In the genomic region with DNA sequence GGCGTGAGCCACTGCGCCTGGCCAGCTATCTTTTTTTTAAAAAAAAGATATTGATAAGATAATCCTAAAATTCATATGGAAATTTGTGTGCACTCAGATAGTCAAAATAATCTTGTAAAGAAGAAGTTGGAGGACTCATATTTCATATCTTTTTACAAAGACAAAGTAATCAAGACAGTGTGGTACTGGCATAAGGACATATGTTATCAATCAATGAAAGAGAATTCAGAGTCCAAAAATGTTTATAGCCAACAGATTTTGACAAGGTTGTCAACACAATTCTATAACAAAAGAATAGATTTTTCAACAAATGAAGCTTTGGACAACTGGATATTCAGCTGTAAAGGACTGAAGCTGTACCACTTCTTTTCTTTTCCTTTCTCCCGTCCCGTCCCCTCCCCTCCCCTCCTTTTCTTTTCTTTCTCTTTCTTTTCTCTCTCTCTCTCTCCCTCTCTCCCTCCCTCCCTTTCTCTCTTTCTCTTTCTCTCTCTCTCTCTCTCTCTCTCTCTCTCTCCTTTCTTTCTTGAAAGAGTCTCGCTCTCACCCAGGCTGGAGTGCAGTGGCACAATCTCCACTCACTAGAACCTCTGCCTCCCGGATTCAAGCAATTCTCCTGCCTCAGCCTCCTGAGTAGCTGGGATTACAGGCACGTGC, we compare ENCODE assay signal across 2 cellular contexts.
TF ChIP-seq lines count a peak whose summit lies in the region.

No MANE protein-coding gene starts in this region.

TF ChIP-seq in HEK293, 187 proteins besides CTCF, POLR2A, EP300 and RAD21 (continued from another document and continues in another):
- TF ChIP-seq, protein P1, sequence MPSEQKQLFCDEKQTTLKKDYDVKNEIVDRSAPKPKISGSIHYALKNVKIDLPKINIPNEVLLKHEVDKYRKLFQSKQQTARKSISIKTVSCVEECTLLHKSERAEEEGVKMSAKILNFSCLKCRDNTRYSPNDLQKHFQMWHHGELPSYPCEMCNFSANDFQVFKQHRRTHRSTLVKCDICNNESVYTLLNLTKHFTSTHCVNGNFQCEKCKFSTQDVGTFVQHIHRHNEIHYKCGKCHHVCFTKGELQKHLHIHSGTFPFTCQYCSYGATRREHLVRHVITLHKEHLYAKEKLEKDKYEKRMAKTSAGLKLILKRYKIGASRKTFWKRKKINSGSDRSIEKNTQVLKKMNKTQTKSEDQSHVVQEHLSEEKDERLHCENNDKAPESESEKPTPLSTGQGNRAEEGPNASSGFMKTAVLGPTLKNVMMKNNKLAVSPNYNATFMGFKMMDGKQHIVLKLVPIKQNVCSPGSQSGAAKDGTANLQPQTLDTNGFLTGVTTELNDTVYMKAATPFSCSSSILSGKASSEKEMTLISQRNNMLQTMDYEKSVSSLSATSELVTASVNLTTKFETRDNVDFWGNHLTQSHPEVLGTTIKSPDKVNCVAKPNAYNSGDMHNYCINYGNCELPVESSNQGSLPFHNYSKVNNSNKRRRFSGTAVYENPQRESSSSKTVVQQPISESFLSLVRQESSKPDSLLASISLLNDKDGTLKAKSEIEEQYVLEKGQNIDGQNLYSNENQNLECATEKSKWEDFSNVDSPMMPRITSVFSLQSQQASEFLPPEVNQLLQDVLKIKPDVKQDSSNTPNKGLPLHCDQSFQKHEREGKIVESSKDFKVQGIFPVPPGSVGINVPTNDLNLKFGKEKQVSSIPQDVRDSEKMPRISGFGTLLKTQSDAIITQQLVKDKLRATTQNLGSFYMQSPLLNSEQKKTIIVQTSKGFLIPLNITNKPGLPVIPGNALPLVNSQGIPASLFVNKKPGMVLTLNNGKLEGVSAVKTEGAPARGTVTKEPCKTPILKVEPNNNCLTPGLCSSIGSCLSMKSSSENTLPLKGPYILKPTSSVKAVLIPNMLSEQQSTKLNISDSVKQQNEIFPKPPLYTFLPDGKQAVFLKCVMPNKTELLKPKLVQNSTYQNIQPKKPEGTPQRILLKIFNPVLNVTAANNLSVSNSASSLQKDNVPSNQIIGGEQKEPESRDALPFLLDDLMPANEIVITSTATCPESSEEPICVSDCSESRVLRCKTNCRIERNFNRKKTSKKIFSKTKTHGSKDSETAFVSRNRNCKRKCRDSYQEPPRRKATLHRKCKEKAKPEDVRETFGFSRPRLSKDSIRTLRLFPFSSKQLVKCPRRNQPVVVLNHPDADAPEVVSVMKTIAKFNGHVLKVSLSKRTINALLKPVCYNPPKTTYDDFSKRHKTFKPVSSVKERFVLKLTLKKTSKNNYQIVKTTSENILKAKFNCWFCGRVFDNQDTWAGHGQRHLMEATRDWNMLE (tag by site-specific recombination; conservative IDR thresholded peaks at IDR 0.05; ENCODE audit: low read depth) = no peak
- no peak for TF ChIP-seq ZNF558 (tag by site-specific recombination; IDR thresholded peaks at IDR 0.05)
- TF ChIP-seq ZNF24 (tag by site-specific recombination; IDR thresholded peaks at IDR 0.05) = no peak
- TF ChIP-seq KLF8 (tag by site-specific recombination; IDR thresholded peaks at IDR 0.05) = no peak
- TF ChIP-seq ZNF585B (tag by site-specific recombination; IDR thresholded peaks at IDR 0.05) = no peak
- TF ChIP-seq ZNF596 (tag by site-specific recombination; IDR thresholded peaks at IDR 0.05) = peak; percentile 85
- no peak for TF ChIP-seq KLF7 (tag by site-specific recombination; IDR thresholded peaks at IDR 0.05; ENCODE audit: borderline replicate concordance)
- TF ChIP-seq ZNF768 (tag by site-specific recombination; IDR thresholded peaks at IDR 0.05) = no peak
- TF ChIP-seq SETDB1 (IDR thresholded peaks at IDR 0.05; ENCODE audit: insufficient read length, low read length) = no peak
- TF ChIP-seq RBAK (tag by site-specific recombination; IDR thresholded peaks at IDR 0.05) = no peak
- TF ChIP-seq ZBTB1 (tag by site-specific recombination; IDR thresholded peaks at IDR 0.05) = no peak
- TF ChIP-seq, protein P2, sequence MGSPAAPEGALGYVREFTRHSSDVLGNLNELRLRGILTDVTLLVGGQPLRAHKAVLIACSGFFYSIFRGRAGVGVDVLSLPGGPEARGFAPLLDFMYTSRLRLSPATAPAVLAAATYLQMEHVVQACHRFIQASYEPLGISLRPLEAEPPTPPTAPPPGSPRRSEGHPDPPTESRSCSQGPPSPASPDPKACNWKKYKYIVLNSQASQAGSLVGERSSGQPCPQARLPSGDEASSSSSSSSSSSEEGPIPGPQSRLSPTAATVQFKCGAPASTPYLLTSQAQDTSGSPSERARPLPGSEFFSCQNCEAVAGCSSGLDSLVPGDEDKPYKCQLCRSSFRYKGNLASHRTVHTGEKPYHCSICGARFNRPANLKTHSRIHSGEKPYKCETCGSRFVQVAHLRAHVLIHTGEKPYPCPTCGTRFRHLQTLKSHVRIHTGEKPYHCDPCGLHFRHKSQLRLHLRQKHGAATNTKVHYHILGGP (tag by site-specific recombination; IDR thresholded peaks at IDR 0.05) = no peak
- TF ChIP-seq, protein P3, sequence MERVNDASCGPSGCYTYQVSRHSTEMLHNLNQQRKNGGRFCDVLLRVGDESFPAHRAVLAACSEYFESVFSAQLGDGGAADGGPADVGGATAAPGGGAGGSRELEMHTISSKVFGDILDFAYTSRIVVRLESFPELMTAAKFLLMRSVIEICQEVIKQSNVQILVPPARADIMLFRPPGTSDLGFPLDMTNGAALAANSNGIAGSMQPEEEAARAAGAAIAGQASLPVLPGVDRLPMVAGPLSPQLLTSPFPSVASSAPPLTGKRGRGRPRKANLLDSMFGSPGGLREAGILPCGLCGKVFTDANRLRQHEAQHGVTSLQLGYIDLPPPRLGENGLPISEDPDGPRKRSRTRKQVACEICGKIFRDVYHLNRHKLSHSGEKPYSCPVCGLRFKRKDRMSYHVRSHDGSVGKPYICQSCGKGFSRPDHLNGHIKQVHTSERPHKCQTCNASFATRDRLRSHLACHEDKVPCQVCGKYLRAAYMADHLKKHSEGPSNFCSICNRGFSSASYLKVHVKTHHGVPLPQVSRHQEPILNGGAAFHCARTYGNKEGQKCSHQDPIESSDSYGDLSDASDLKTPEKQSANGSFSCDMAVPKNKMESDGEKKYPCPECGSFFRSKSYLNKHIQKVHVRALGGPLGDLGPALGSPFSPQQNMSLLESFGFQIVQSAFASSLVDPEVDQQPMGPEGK (tag by site-specific recombination; IDR thresholded peaks at IDR 0.05) = no peak
- TF ChIP-seq ZNF292 (tag by site-specific recombination; IDR thresholded peaks at IDR 0.05; ENCODE audit: borderline replicate concordance, low read depth) = no peak
- TF ChIP-seq, protein P4, sequence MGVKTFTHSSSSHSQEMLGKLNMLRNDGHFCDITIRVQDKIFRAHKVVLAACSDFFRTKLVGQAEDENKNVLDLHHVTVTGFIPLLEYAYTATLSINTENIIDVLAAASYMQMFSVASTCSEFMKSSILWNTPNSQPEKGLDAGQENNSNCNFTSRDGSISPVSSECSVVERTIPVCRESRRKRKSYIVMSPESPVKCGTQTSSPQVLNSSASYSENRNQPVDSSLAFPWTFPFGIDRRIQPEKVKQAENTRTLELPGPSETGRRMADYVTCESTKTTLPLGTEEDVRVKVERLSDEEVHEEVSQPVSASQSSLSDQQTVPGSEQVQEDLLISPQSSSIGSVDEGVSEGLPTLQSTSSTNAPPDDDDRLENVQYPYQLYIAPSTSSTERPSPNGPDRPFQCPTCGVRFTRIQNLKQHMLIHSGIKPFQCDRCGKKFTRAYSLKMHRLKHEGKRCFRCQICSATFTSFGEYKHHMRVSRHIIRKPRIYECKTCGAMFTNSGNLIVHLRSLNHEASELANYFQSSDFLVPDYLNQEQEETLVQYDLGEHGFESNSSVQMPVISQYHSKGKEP (tag by site-specific recombination; IDR thresholded peaks at IDR 0.05) = no peak
- no peak for TF ChIP-seq ZFP3 (tag by site-specific recombination; IDR thresholded peaks at IDR 0.05; ENCODE audit: low read depth)
- TF ChIP-seq ZNF501 (tag by site-specific recombination; IDR thresholded peaks at IDR 0.05) = no peak
- peak; percentile 75 for TF ChIP-seq PRDM1 (tag by site-specific recombination; IDR thresholded peaks at IDR 0.05)
- TF ChIP-seq ZNF423 (tag by site-specific recombination; IDR thresholded peaks at IDR 0.05) = no peak

TF ChIP-seq in SK-N-SH treated with all-trans-retinoic acid at 6 μM for 48 hours, 23 proteins besides CTCF, POLR2A, EP300 and RAD21 (continued from another document):
- TF ChIP-seq CSDC2 (CRISPR knock-in tag; IDR thresholded peaks at IDR 0.05) (no peak), ZNF565 (CRISPR knock-in tag; conservative IDR thresholded peaks at IDR 0.05; ENCODE audit: low read depth) (no peak), ISL1 (CRISPR knock-in tag; IDR thresholded peaks at IDR 0.05) (no peak), TCF4 (CRISPR knock-in tag; IDR thresholded peaks at IDR 0.05; ENCODE audit: borderline replicate concordance) (no peak), RARB (CRISPR knock-in tag; IDR thresholded peaks at IDR 0.05) (no peak), ESRRG (CRISPR knock-in tag; IDR thresholded peaks at IDR 0.05) (no peak), OSR1 (CRISPR knock-in tag; IDR thresholded peaks at IDR 0.05) (no peak), ZNF8 (CRISPR knock-in tag; IDR thresholded peaks at IDR 0.05) (no peak), BACH2 (CRISPR knock-in tag; IDR thresholded peaks at IDR 0.05; ENCODE audit: borderline replicate concordance) (no peak), TOX (CRISPR knock-in tag; IDR thresholded peaks at IDR 0.05; ENCODE audit: borderline replicate concordance) (no peak), SNAI2 (CRISPR knock-in tag; IDR thresholded peaks at IDR 0.05) (no peak)
- TF ChIP-seq, protein P5, sequence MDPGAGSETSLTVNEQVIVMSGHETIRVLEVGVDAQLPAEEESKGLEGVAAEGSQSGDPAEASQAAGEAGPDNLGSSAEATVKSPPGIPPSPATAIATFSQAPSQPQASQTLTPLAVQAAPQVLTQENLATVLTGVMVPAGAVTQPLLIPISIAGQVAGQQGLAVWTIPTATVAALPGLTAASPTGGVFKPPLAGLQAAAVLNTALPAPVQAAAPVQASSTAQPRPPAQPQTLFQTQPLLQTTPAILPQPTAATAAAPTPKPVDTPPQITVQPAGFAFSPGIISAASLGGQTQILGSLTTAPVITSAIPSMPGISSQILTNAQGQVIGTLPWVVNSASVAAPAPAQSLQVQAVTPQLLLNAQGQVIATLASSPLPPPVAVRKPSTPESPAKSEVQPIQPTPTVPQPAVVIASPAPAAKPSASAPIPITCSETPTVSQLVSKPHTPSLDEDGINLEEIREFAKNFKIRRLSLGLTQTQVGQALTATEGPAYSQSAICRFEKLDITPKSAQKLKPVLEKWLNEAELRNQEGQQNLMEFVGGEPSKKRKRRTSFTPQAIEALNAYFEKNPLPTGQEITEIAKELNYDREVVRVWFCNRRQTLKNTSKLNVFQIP (CRISPR knock-in tag; IDR thresholded peaks at IDR 0.05; ENCODE audit: borderline replicate concordance, low read depth) = no peak
- TF ChIP-seq, protein P3 (CRISPR knock-in tag; IDR thresholded peaks at IDR 0.05; ENCODE audit: borderline replicate concordance) = no peak
- TF ChIP-seq, protein P6, sequence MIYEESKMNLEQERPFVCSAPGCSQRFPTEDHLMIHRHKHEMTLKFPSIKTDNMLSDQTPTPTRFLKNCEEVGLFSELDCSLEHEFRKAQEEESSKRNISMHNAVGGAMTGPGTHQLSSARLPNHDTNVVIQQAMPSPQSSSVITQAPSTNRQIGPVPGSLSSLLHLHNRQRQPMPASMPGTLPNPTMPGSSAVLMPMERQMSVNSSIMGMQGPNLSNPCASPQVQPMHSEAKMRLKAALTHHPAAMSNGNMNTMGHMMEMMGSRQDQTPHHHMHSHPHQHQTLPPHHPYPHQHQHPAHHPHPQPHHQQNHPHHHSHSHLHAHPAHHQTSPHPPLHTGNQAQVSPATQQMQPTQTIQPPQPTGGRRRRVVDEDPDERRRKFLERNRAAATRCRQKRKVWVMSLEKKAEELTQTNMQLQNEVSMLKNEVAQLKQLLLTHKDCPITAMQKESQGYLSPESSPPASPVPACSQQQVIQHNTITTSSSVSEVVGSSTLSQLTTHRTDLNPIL (CRISPR knock-in tag; IDR thresholded peaks at IDR 0.05; ENCODE audit: low read depth) = no peak
- TF ChIP-seq, protein P7, sequence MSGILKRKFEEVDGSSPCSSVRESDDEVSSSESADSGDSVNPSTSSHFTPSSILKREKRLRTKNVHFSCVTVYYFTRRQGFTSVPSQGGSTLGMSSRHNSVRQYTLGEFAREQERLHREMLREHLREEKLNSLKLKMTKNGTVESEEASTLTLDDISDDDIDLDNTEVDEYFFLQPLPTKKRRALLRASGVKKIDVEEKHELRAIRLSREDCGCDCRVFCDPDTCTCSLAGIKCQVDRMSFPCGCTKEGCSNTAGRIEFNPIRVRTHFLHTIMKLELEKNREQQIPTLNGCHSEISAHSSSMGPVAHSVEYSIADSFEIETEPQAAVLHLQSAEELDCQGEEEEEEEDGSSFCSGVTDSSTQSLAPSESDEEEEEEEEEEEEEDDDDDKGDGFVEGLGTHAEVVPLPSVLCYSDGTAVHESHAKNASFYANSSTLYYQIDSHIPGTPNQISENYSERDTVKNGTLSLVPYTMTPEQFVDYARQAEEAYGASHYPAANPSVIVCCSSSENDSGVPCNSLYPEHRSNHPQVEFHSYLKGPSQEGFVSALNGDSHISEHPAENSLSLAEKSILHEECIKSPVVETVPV (CRISPR knock-in tag; IDR thresholded peaks at IDR 0.05) = no peak
